In genomic region chr3:79249701-79250100, GRCh38 we compare ENCODE assay signal across 19 cellular contexts.
DNase-seq lines count a peak whose midpoint lies in the region; TF ChIP-seq lines count a peak whose summit lies in the region.
"Had no signal": no experiment of that assay in that cellular context is flagged by ENCODE, and none has a peak within 500 bp of the region (broad histone marks: within the 10 kb centered on the region; RNA-seq: fewer than 3 reads in every experiment).

No MANE protein-coding gene starts in this region.

- no peak for TF ChIP-seq POLR2A in prostate gland (IDR thresholded peaks at IDR 0.05)

- no peaks in the 10 kb centered on the region for H3K4me1 Mint-ChIP-seq in activated naive CD4-positive, alpha-beta T cell treated with anti-CD3 and anti-CD28 coated beads for 36 hours (ENCODE audit: low read depth)

- H3K9me3 ChIP-seq in prostate gland: no peaks in the 10 kb centered on the region
- H3K9me3 ChIP-seq: HAP-1 had no signal

- TF ChIP-seq CTCF in astrocyte of the cerebellum (IDR thresholded peaks at IDR 0.05; ENCODE audit: low read depth, low read length, missing control alignments): no peak
- no peak for TF ChIP-seq CTCF in fibroblast of mammary gland (conservative IDR thresholded peaks at IDR 0.05; ENCODE audit: control insufficient read depth, insufficient read depth, low read depth, low read length)
- TF ChIP-seq CTCF in prostate gland (IDR thresholded peaks at IDR 0.05): no peak

- no peaks in the 10 kb centered on the region for H3K27me3 Mint-ChIP-seq in activated naive CD4-positive, alpha-beta T cell treated with anti-CD3 and anti-CD28 coated beads for 36 hours (ENCODE audit: low read depth)

- no peaks in the 10 kb centered on the region for H3K27me3 ChIP-seq in prostate gland (replicated peaks; ENCODE audit: insufficient read depth)

- no peaks in the 10 kb centered on the region for H3K36me3 ChIP-seq in prostate gland
- H3K36me3 ChIP-seq: HAP-1 had no signal

- H3K27ac ChIP-seq in prostate gland: no peak overlapping the region
- H3K27ac ChIP-seq: C4-2B had no signal

- 74% methylated on average over 4 of the region's 4 CpGs for WGBS in prostate gland

- intact Hi-C loops in activated naive CD4-positive, alpha-beta T cell treated with anti-CD3 and anti-CD28 coated beads for 36 hours (cut with micrococcal nuclease): no loop called here
- intact Hi-C loops in prostate gland (cut with DNase I): no loop called here

- H3K4me3 Mint-ChIP-seq in activated naive CD4-positive, alpha-beta T cell treated with anti-CD3 and anti-CD28 coated beads for 36 hours: no peak overlapping the region

- H3K27ac Mint-ChIP-seq in activated naive CD4-positive, alpha-beta T cell treated with anti-CD3 and anti-CD28 coated beads for 36 hours: no peak overlapping the region

- no peaks in the 10 kb centered on the region for H3K36me3 Mint-ChIP-seq in activated naive CD4-positive, alpha-beta T cell treated with anti-CD3 and anti-CD28 coated beads for 36 hours (ENCODE audit: low read depth)

- in situ Hi-C loops in astrocyte of the cerebellum (cut with HindIII; ENCODE audit: low sequenced_read_pairs): no loop called here

- H3K4me1 ChIP-seq in prostate gland (replicated peaks): no peaks in the 10 kb centered on the region

- CTCF ChIA-PET in activated naive CD4-positive, alpha-beta T cell treated with anti-CD3 and anti-CD28 coated beads for 36 hours (lab: Charles Lee): no interaction called here

- DNase-seq in HT1080 (ENCODE audit: low read depth): peak; percentile 3
- DNase-seq in astrocyte of the cerebellum (ENCODE audit: low read depth): peak; percentile 19
- peak; percentile 8 for DNase-seq in fibroblast of mammary gland (ENCODE audit: low read depth)
- DNase-seq in superior temporal gyrus (ENCODE audit: extremely low spot score): peak; percentile 31
- DNase-seq in activated naive CD4-positive, alpha-beta T cell treated with anti-CD3 and anti-CD28 coated beads for 36 hours: no peak
- no peak for DNase-seq in kidney glomerular epithelial cell (lab: John Stamatoyannopoulos, UW)
- DNase-seq in prostate gland (ENCODE audit: low spot score): no peak
- DNase-seq: AML-193, DMS79, NCI-H1417 treated with DMSO at 0.1 percent for 48 hours, NCI-H187 treated with DMSO at 0.1 percent for 48 hours, NCI-H2227 treated with DMSO at 0.1 percent for 48 hours, NCI-H510A treated with DMSO at 0.1 percent for 48 hours, NCI-H82, OCI-M1, RPMI8226, SHP77 treated with DMSO at 0.1 percent for 48 hours had no signal

- H3K4me3 ChIP-seq in astrocyte of the cerebellum (ENCODE audit: low read depth, low read length): no peak overlapping the region
- H3K4me3 ChIP-seq in fibroblast of mammary gland (ENCODE audit: control insufficient read depth, low read depth, low read length): no peak overlapping the region
- no peak overlapping the region for H3K4me3 ChIP-seq in prostate gland
- H3K4me3 ChIP-seq: HAP-1 had no signal

- H3K9me3 Mint-ChIP-seq in activated naive CD4-positive, alpha-beta T cell treated with anti-CD3 and anti-CD28 coated beads for 36 hours: peaks cover 6% of the 10 kb centered on the region

Comparison
In these comparisons a context has a peak if more than half of its experiments do, and no peak if none do; other contexts are left out.
1. DNase-seq: peak in HT1080 (single experiment), astrocyte of the cerebellum (single experiment), fibroblast of mammary gland (single experiment) and superior temporal gyrus (single experiment); none in activated naive CD4-positive, alpha-beta T cell treated with anti-CD3 and anti-CD28 coated beads for 36 hours (single experiment), kidney glomerular epithelial cell (single experiment) and prostate gland (single experiment).